In genomic region chr15:98604983-98605382, GRCh38 we compare ENCODE assay signal across 1 cellular context.
TF ChIP-seq lines count a peak whose summit lies in the region.

No MANE protein-coding gene starts in this region.

TF ChIP-seq in HepG2, 621 proteins besides CTCF, POLR2A, EP300 and RAD21 (continued from another document):
- TF ChIP-seq, protein P1, sequence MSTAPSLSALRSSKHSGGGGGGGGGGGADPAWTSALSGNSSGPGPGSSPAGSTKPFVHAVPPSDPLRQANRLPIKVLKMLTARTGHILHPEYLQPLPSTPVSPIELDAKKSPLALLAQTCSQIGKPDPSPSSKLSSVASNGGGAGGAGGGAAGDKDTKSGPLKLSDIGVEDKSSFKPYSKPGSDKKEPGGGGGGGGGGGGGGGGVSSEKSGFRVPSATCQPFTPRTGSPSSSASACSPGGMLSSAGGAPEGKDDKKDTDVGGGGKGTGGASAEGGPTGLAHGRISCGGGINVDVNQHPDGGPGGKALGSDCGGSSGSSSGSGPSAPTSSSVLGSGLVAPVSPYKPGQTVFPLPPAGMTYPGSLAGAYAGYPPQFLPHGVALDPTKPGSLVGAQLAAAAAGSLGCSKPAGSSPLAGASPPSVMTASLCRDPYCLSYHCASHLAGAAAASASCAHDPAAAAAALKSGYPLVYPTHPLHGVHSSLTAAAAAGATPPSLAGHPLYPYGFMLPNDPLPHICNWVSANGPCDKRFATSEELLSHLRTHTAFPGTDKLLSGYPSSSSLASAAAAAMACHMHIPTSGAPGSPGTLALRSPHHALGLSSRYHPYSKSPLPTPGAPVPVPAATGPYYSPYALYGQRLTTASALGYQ (CRISPR knock-in tag; IDR thresholded peaks at IDR 0.05), result no peak
- TF ChIP-seq SRF (IDR thresholded peaks at IDR 0.05; ENCODE audit: low read depth, low read length), result no peak
- no peak for TF ChIP-seq XBP1 (CRISPR knock-in tag; IDR thresholded peaks at IDR 0.05)
